Comparison of ENCODE assay signal across 11 cellular contexts in genomic region chr7:26183545-26184282, GRCh38. TPM values are rescaled to one million over a fixed set of nuclear protein-coding genes. Genes with fewer than 3 reads are reported as not detected.
DNase-seq lines count a peak whose midpoint lies in the region; TF ChIP-seq lines count a peak whose summit lies in the region.
"Had no signal": no experiment of that assay in that cellular context is flagged by ENCODE, and none has a peak within 500 bp of the region (broad histone marks: within the 10 kb centered on the region; RNA-seq: fewer than 3 reads in every experiment).

No MANE protein-coding gene starts in this region.

- H3K9ac ChIP-seq in KMS-11: no peak overlapping the region

- H2AFZ ChIP-seq in KMS-11 (ENCODE audit: low read depth): no peak overlapping the region

- peaks cover 46% of the 10 kb centered on the region for H3K4me1 ChIP-seq in KMS-11 (ENCODE audit: low read depth, poor library complexity, severe bottlenecking)

- H4K20me1 ChIP-seq in KMS-11 (ENCODE audit: insufficient read depth): peaks cover 24% of the 10 kb centered on the region

- no peaks in the 10 kb centered on the region for H3K27me3 ChIP-seq in KMS-11 (ENCODE audit: insufficient read depth, low read depth)
- H3K27me3 ChIP-seq: thyroid gland had no signal

- H3K4me3 ChIP-seq in KMS-11 (IDR thresholded peaks at IDR 0.05; ENCODE audit: insufficient read depth, low read depth, low read length): no peak overlapping the region
- H3K4me3 ChIP-seq: SJCRH30, thyroid gland had no signal

- H3K36me3 Mint-ChIP-seq in activated naive CD8-positive, alpha-beta T cell treated with anti-CD3 and anti-CD28 coated beads for 36 hours: peaks cover 71% of the 10 kb centered on the region
- peaks cover 30% of the 10 kb centered on the region for H3K36me3 Mint-ChIP-seq in nephron (ENCODE audit: low read depth)
- peaks cover 18% of the 10 kb centered on the region for H3K36me3 Mint-ChIP-seq in chondrocyte (ENCODE audit: low read depth)

- peak overlapping the region; percentile 15; the same call in 1 of the 2 replicates for H3K27ac ChIP-seq in KMS-11
- H3K27ac ChIP-seq: SJCRH30, thyroid gland had no signal

- H3K27me3 Mint-ChIP-seq in activated naive CD8-positive, alpha-beta T cell treated with anti-CD3 and anti-CD28 coated beads for 36 hours: peaks cover 5% of the 10 kb centered on the region
- no peaks in the 10 kb centered on the region for H3K27me3 Mint-ChIP-seq in nephron (ENCODE audit: low read depth)
- H3K27me3 Mint-ChIP-seq in chondrocyte (ENCODE audit: low read depth): no peaks in the 10 kb centered on the region

- peaks cover 65% of the 10 kb centered on the region for H3K4me1 Mint-ChIP-seq in activated naive CD8-positive, alpha-beta T cell treated with anti-CD3 and anti-CD28 coated beads for 36 hours
- H3K4me1 Mint-ChIP-seq in nephron: no peaks in the 10 kb centered on the region
- peaks cover 29% of the 10 kb centered on the region for H3K4me1 Mint-ChIP-seq in chondrocyte (ENCODE audit: low read depth)

- H3K4me2 ChIP-seq in KMS-11: no peak overlapping the region

- peaks cover 4% of the 10 kb centered on the region; the same call in 1 of the 2 replicates for H3K79me2 ChIP-seq in KMS-11 (ENCODE audit: insufficient read depth, low read depth)

- H3K4me3 Mint-ChIP-seq in activated naive CD8-positive, alpha-beta T cell treated with anti-CD3 and anti-CD28 coated beads for 36 hours: no peak overlapping the region
- H3K4me3 Mint-ChIP-seq in nephron: no peak overlapping the region
- no peak overlapping the region for H3K4me3 Mint-ChIP-seq in chondrocyte (ENCODE audit: unreplicated experiment)

- peak overlapping the region; percentile 93 for H3K27ac Mint-ChIP-seq in activated naive CD8-positive, alpha-beta T cell treated with anti-CD3 and anti-CD28 coated beads for 36 hours
- H3K27ac Mint-ChIP-seq in nephron: peak overlapping the region; percentile 5 to 66 (median 11)
- H3K27ac Mint-ChIP-seq in chondrocyte (ENCODE audit: unreplicated experiment): no peak overlapping the region

- no peaks in the 10 kb centered on the region for H3K9me3 Mint-ChIP-seq in activated naive CD8-positive, alpha-beta T cell treated with anti-CD3 and anti-CD28 coated beads for 36 hours
- H3K9me3 Mint-ChIP-seq in nephron (no peaks in the 10 kb centered on the region), chondrocyte (ENCODE audit: low read depth) (no peaks in the 10 kb centered on the region)

- peak; percentile 53 for DNase-seq in DMS53 (lab: John Stamatoyannopoulos, UW)
- no peak for DNase-seq in DMS53 treated with DMSO at 0.1 percent for 48 hours (lab: John Stamatoyannopoulos, UW; ENCODE audit: unreplicated experiment)
- no peak for DNase-seq in activated naive CD8-positive, alpha-beta T cell treated with anti-CD3 and anti-CD28 coated beads for 36 hours
- DNase-seq in activated effector memory CD4-positive, alpha-beta T cell treated with anti-CD3 and anti-CD28 coated beads, Interleukin-2, amount 50 U/mL, for 16 hours: no peak
- no peak for DNase-seq in chondrocyte (ENCODE audit: low spot score)
- DNase-seq in T-helper 1 cell: no peak
- DNase-seq: NCI-H2029, thyroid gland had no signal

- H3K36me3 ChIP-seq in KMS-11 (ENCODE audit: insufficient read depth): no peaks in the 10 kb centered on the region

- TF ChIP-seq CTCF in KMS-11 (conservative IDR thresholded peaks at IDR 0.05; ENCODE audit: low read depth, low read length) (no peak), nephron (IDR thresholded peaks at IDR 0.05; ENCODE audit: unreplicated experiment in 3 of 3) (no peak), chondrocyte (IDR thresholded peaks at IDR 0.05) (no peak)

RNA-seq across cellular contexts. Expression of gene HNRNPA2B1, which starts 16.8 kb away (rescaled TPM):
- 100 to 1,000 TPM; 968 to 975 TPM for total RNA-seq in activated naive CD8-positive, alpha-beta T cell treated with anti-CD3 and anti-CD28 coated beads for 36 hours
- total RNA-seq in chondrocyte: 311 to 604 TPM (median 313 TPM) in 3 replicates

RNA-seq across cellular contexts. Expression of gene CBX3, which starts 17.8 kb away (rescaled TPM):
- 100 to 1,000 TPM; 366 to 370 TPM for total RNA-seq in activated naive CD8-positive, alpha-beta T cell treated with anti-CD3 and anti-CD28 coated beads for 36 hours
- 98.7 to 132 TPM (median 102 TPM) in 3 replicates for total RNA-seq in chondrocyte

RNA-seq across cellular contexts. Expression of gene NFE2L3, which starts 31.7 kb away (rescaled TPM):
- 10 to 100 TPM; 35.2 to 35.3 TPM for total RNA-seq in activated naive CD8-positive, alpha-beta T cell treated with anti-CD3 and anti-CD28 coated beads for 36 hours
- 0.17 to 0.79 TPM (median 0.52 TPM) in 3 replicates for total RNA-seq in chondrocyte
- total RNA-seq: SJCRH30 had no signal

Comparison
In these comparisons a context has a peak if more than half of its experiments do, and no peak if none do; other contexts are left out.
1. RNA of gene NFE2L3, which starts 31.7 kb away (total RNA-seq): 35.2 to 35.3 TPM in activated naive CD8-positive, alpha-beta T cell treated with anti-CD3 and anti-CD28 coated beads for 36 hours; 0.17 to 0.79 TPM in chondrocyte; every median in the first group is over 10 times any median in the second.